ENCODE assay signal across 17 cellular contexts in the genomic region with DNA sequence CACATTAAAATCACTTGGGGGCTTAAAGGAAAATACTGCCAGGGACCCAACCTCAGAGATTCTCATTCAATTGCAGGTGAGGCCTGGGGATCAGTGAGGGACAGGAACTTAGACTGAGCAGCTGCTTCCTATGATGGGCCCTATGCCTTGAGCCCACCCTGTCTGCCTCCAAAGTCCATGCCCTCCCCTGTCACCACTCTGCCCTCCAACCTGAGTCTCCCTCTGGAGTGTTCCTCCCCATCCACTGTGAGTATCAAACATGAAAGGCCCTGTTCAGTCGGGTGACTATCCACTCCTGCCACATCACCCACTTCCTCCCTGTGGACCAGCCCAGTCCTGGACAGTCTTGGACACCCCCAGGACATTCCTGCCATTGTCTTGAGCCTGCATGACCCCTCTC. TPM values are rescaled to one million over a fixed set of nuclear protein-coding genes. Genes with fewer than 3 reads are reported as not detected.
DNase-seq lines count a peak whose midpoint lies in the region; ATAC-seq, FAIRE-seq and TF ChIP-seq lines count a peak whose summit lies in the region.
"Had no signal": no experiment of that assay in that cellular context is flagged by ENCODE, and none has a peak within 500 bp of the region (broad histone marks: within the 10 kb centered on the region; RNA-seq: fewer than 3 reads in every experiment).

No MANE protein-coding gene starts in this region.

- ATAC-seq in SK-N-SH treated with all-trans-retinoic acid at 6 μM for 48 hours (no peak), HG02623 (IDR thresholded peaks at IDR 0.05; ENCODE audit: unreplicated experiment) (no peak)
- ATAC-seq: HCT116 had no signal

- peaks cover 17% of the 10 kb centered on the region for H3K79me2 ChIP-seq in Loucy (ENCODE audit: insufficient read depth, low read length)
- peaks cover 0 to 10% of the 10 kb centered on the region in 2 experiments; a peak in 1 of 4 replicates for H3K79me2 ChIP-seq in H1 (ENCODE audit: control insufficient read depth in 1 of 2, insufficient read depth in 2 of 2, low read length in 2 of 2)

- no peak overlapping the region for H3K14ac ChIP-seq in H1 (ENCODE audit: insufficient read length)

- no peak for TF ChIP-seq RAD21 in H1 (IDR thresholded peaks at IDR 0.05 in 1 of 2, conservative IDR thresholded peaks at IDR 0.05 in 1 of 2; ENCODE audit: low read depth in 2 of 2, low read length in 2 of 2)

- H3K4me3 ChIP-seq in Loucy (ENCODE audit: low read length, poor library complexity, severe bottlenecking) (no peak overlapping the region), H1 (ENCODE audit: extremely low read depth in 1 of 4, insufficient read depth in 2 of 4, low read depth in 3 of 4, low read length in 4 of 4) (no peak overlapping the region)
- H3K4me3 ChIP-seq: BLaER1 had no signal

- no peak overlapping the region for H2BK15ac ChIP-seq in H1 (ENCODE audit: low read length)

- H3K36me3 ChIP-seq in Loucy (ENCODE audit: insufficient read depth, low read length) = no peaks in the 10 kb centered on the region
- H3K36me3 ChIP-seq in H1 (ENCODE audit: control insufficient read depth in 2 of 4, insufficient read depth in 4 of 4, low read length in 3 of 4) = no peaks in the 10 kb centered on the region
- H3K36me3 ChIP-seq: BLaER1 had no signal

- no peak overlapping the region for H3K4me3 Mint-ChIP-seq in Calu3 (ENCODE audit: low read depth, unreplicated experiment)
- H3K4me3 Mint-ChIP-seq: CD8-positive, alpha-beta memory T cell had no signal

- no peak overlapping the region for H2BK5ac ChIP-seq in H1 (ENCODE audit: low read depth, low read length)

- TF ChIP-seq CTCF in Calu3 (IDR thresholded peaks at IDR 0.05; ENCODE audit: unreplicated experiment) (no peak), Loucy (conservative IDR thresholded peaks at IDR 0.05; ENCODE audit: low read length) (no peak), H1 (IDR thresholded peaks at IDR 0.05; ENCODE audit: control extremely low read depth in 1 of 3, insufficient read depth in 1 of 3, low read depth in 1 of 3, low read length in 3 of 3) (no peak)

- H3K4me1 Mint-ChIP-seq in Calu3 (ENCODE audit: low read depth, unreplicated experiment) = peaks cover 77% of the 10 kb centered on the region

- H2BK120ac ChIP-seq in H1 (replicated peaks; ENCODE audit: low read depth, low read length) = no peak overlapping the region

- DNase-seq in Calu3 (no peak), H1 (ENCODE audit: low read depth in 1 of 2, low spot score in 2 of 2) (no peak), posterior vena cava (ENCODE audit: low spot score) (peak; percentile 36), cerebellar nuclear complex (lab: John Stamatoyannopoulos, UW) (no peak)
- DNase-seq: 8988T; AML-193; Caco-2; CD8-positive, alpha-beta memory T cell; DMS53; GF-D8 had no signal

- 0 out of 2 replicates have a peak overlapping the region, but pooled peaks have one; percentile 51 for H2BK20ac ChIP-seq in H1 (ENCODE audit: low read length)

- H3K9me3 ChIP-seq in Loucy (ENCODE audit: insufficient read depth, low read depth, low read length) = no peaks in the 10 kb centered on the region
- no peaks in the 10 kb centered on the region for H3K9me3 ChIP-seq in H1 (ENCODE audit: insufficient read depth in 2 of 2, low read depth in 1 of 2, low read length in 1 of 2)
- H3K9me3 ChIP-seq: BLaER1, Caco-2 had no signal

- H3K27me3 ChIP-seq in Loucy (ENCODE audit: insufficient read depth, low read length, poor library complexity, severe bottlenecking) (no peaks in the 10 kb centered on the region), H1 (replicated peaks in 1 of 4; ENCODE audit: control insufficient read depth in 3 of 4, extremely low read depth in 1 of 4, insufficient read depth in 3 of 4, low read length in 3 of 4) (no peaks in the 10 kb centered on the region)
- H3K27me3 ChIP-seq: BLaER1 had no signal

- no peak overlapping the region for H4K5ac ChIP-seq in H1 (ENCODE audit: insufficient read length, low read depth, low read length)

- FAIRE-seq in H1 (lab: Jason Lieb, UNC) = no peak
- FAIRE-seq: GM19239 had no signal

- H3K79me1 ChIP-seq in H1 (ENCODE audit: low read depth, low read length) = peaks cover 3% of the 10 kb centered on the region; the same call in 1 of the 2 replicates

- H4K20me1 ChIP-seq in Loucy (ENCODE audit: insufficient read depth, low read length, poor library complexity, severe bottlenecking) (no peaks in the 10 kb centered on the region), H1 (replicated peaks in 1 of 2; ENCODE audit: control insufficient read depth in 1 of 2, insufficient read depth in 2 of 2, low read length in 2 of 2) (peaks cover 0 to 5% of the 10 kb centered on the region in 2 experiments)
- H4K20me1 ChIP-seq: BLaER1 had no signal

- 0 out of 2 replicates have a peak overlapping the region, but pooled peaks have one; percentile 19 for H2BK12ac ChIP-seq in H1 (ENCODE audit: low read depth, low read length)

- no peak overlapping the region for H2AK5ac ChIP-seq in H1 (ENCODE audit: low read depth, low read length)

- H3K27ac ChIP-seq in H1 (ENCODE audit: low read depth, low read length) = no peak overlapping the region
- H3K27ac ChIP-seq: BLaER1, HL-60 had no signal

- no peak overlapping the region for H4K8ac ChIP-seq in H1 (ENCODE audit: extremely low read depth, insufficient read depth, low read length)

- H3K9ac ChIP-seq in Loucy (ENCODE audit: low read depth, low read length, poor library complexity, severe bottlenecking) (peak overlapping the region; percentile 8), H1 (replicated peaks in 1 of 4; ENCODE audit: extremely low read depth in 1 of 4, low read depth in 3 of 4, low read length in 3 of 4) (no peak overlapping the region)
- H3K9ac ChIP-seq: BLaER1 had no signal

- no peak overlapping the region for H3K56ac ChIP-seq in H1 (replicated peaks; ENCODE audit: insufficient read length, low read depth, low read length)

- H3K4me2 ChIP-seq in Loucy (ENCODE audit: low read depth, low read length, poor library complexity, severe bottlenecking) (peak overlapping the region; percentile 54), H1 (ENCODE audit: insufficient read depth in 1 of 2, low read depth in 2 of 2, low read length in 2 of 2) (no peak overlapping the region)
- H3K4me2 ChIP-seq: BLaER1 had no signal

- no peaks in the 10 kb centered on the region for H3K9me2 ChIP-seq in Loucy (replicated peaks; ENCODE audit: low read depth, low read length)

- no peak for TF ChIP-seq EP300 in H1 (IDR thresholded peaks at IDR 0.05; ENCODE audit: borderline replicate concordance in 1 of 2, low read depth in 2 of 2, low read length in 2 of 2)

- H3K4me1 ChIP-seq in Loucy (ENCODE audit: insufficient read depth, low read length, poor library complexity, severe bottlenecking) (peaks cover 63% of the 10 kb centered on the region), H1 (replicated peaks in 1 of 4; ENCODE audit: control insufficient read depth in 3 of 4, insufficient read depth in 4 of 4, low read length in 3 of 4) (peaks cover 3 to 15% (median 8%) of the 10 kb centered on the region in 4 experiments; a peak in 5 of 7 replicates)
- H3K4me1 ChIP-seq: BLaER1, Caco-2 had no signal

- BruUV-seq in Calu3 (replicated peaks; lab: Mats Ljungman, UMichigan) = no TSS peak

- TF ChIP-seq POLR2A in H1 (IDR thresholded peaks at IDR 0.05; ENCODE audit: control extremely low read depth in 1 of 2, low read depth in 2 of 2, low read length in 2 of 2) = no peak

- no peak overlapping the region for H3K18ac ChIP-seq in H1 (ENCODE audit: extremely low read depth, low read length)

- H2AFZ ChIP-seq in Loucy (ENCODE audit: low read length) = no peak overlapping the region
- H2AFZ ChIP-seq in H1 (ENCODE audit: low read length) = no peak overlapping the region

- CTCF ChIA-PET in Calu3 (lab: Charles Lee) (interaction anchor here (0.7 kb wide), 1 partner anchor 37 kb away, joined by 4 read pairs; no protein-coding TSS in a partner anchor), H1 (lab: Charles Lee; ENCODE audit: partially characterized antibody) (interaction anchor here (2.3 kb wide), 1 partner anchor 42 kb away, joined by 6 read pairs; no protein-coding TSS in a partner anchor)

- no peak overlapping the region for H3K4ac ChIP-seq in H1 (replicated peaks; ENCODE audit: insufficient read length, low read depth, low read length)

- H3K9me3 Mint-ChIP-seq in Calu3 (ENCODE audit: low read depth, unreplicated experiment) = no peaks in the 10 kb centered on the region
- H3K9me3 Mint-ChIP-seq: CD8-positive, alpha-beta memory T cell had no signal

- no peaks in the 10 kb centered on the region for H3K27me3 Mint-ChIP-seq in Calu3 (ENCODE audit: unreplicated experiment)
- H3K27me3 Mint-ChIP-seq: CD8-positive, alpha-beta memory T cell had no signal

- peaks cover 11% of the 10 kb centered on the region for H3K36me3 Mint-ChIP-seq in Calu3 (ENCODE audit: insufficient read depth, unreplicated experiment)
- H3K36me3 Mint-ChIP-seq: CD8-positive, alpha-beta memory T cell had no signal

- WGBS in H1 (ENCODE audit: extremely low coverage in 1 of 2, insufficient coverage in 1 of 2, insufficient read length in 1 of 2, insufficient replicate concordance in 2 of 2, low coverage in 1 of 2, low lambda C conversion rate in 2 of 2, missing lambda C conversion rate in 1 of 2), 2 experiments = 83% methylated on average over 1 of the region's 1 CpG; no CpG with 5 or more reads in 1 of the 2 experiments

- peak overlapping the region; percentile 40 for H3K27ac Mint-ChIP-seq in Calu3 (ENCODE audit: unreplicated experiment)

- intact Hi-C loops in Calu3 (cut with micrococcal nuclease; ENCODE audit: unreplicated experiment) = no loop called here
- intact Hi-C loops in posterior vena cava (cut with DNase I) = no loop called here

- H3K23me2 ChIP-seq in H1 (ENCODE audit: low read depth, low read length) = no peaks in the 10 kb centered on the region

- no peak overlapping the region for H4K91ac ChIP-seq in H1 (replicated peaks; ENCODE audit: insufficient read length, low read length)

- POLR2A ChIA-PET in H1 (lab: Charles Lee; ENCODE audit: partially characterized antibody) = no interaction called here

- H3K23ac ChIP-seq in H1 (ENCODE audit: insufficient read length) = no peak overlapping the region

- H3F3A ChIP-seq in Loucy (ENCODE audit: low read depth) = peaks cover 3% of the 10 kb centered on the region; the same call in 1 of the 2 replicates

TF ChIP-seq in H1, 55 proteins besides CTCF, POLR2A, EP300 and RAD21 (continues in another document):
- TF ChIP-seq FOSL1 (IDR thresholded peaks at IDR 0.05; ENCODE audit: insufficient read depth, low read depth, low read length) = no peak

TF ChIP-seq in SK-N-SH treated with all-trans-retinoic acid at 6 μM for 48 hours, 23 proteins besides CTCF, POLR2A, EP300 and RAD21 (continues in another document):
- no peak for TF ChIP-seq PPARA (CRISPR knock-in tag; IDR thresholded peaks at IDR 0.05; ENCODE audit: borderline replicate concordance)

RNA-seq across cellular contexts. Expression of gene PLEKHA7, which starts 40.6 kb away (rescaled TPM):
- total RNA-seq in Calu3 (2022) (138 and 167 TPM in 2 replicates), posterior vena cava (10 to 100 TPM in 1 of 2 donors, 1 to 10 TPM in 1; 9.0 to 10.7 TPM)
- 25.0 and 25.6 TPM in 2 replicates for total RNA-seq in H1 (2021; fragmentation: NEBNext Ultra II Directional; extraction: Animal tissue kit (Norgen Biotek cat#: 25700))
- polyA plus RNA-seq in H1 (2011; rRNA removed) = 11.4 and 13.6 TPM in 2 replicates
- 14.2 TPM for polyA plus RNA-seq in H1 (2011; cell fraction: cytosol; rRNA removed)
- 40.4 TPM for polyA plus RNA-seq in H1 (2011; cell fraction: nucleus; rRNA removed)
- polyA plus RNA-seq in H1 (2012, experiment 1 of 2) = 16.2 to 20.0 TPM (median 18.7 TPM) in 4 replicates
- polyA plus RNA-seq in H1 (2012, experiment 2 of 2) = 5.2 TPM
- polyA plus RNA-seq in H1 (2013, experiment 1 of 2) = 10.9 TPM
- polyA plus RNA-seq in H1 (2013, experiment 2 of 2) = 9.1 TPM
- polyA minus RNA-seq in H1 (2011; rRNA and poly(A)+ RNA removed) = 11.7 and 13.8 TPM in 2 replicates
- 11.4 TPM for polyA minus RNA-seq in H1 (2011; cell fraction: cytosol; rRNA and poly(A)+ RNA removed)
- polyA minus RNA-seq in H1 (2011; cell fraction: nucleus; rRNA and poly(A)+ RNA removed) = 28.0 TPM
